Comparison of ENCODE assay signal across 10 cellular contexts in the genomic region with DNA sequence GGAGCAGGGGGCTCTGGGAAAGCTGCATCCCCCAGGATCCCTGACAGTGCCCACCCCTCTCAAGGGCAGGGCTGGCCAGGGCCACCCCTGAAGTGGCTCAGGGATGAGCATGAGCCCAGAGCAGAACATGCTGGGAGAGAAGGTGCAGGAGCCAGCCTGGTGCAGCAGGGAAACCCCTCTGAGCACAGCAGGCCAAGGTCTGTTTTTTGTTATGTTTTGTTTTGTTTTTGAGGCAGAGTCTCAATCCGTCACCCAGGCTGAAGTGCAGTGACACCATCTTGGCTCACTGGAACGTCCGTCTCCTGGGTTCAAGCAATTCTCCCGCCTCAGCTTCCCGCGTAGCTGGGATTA. TPM values are rescaled to one million over a fixed set of nuclear protein-coding genes. Genes with fewer than 3 reads are reported as not detected.
DNase-seq lines count a peak whose midpoint lies in the region; ATAC-seq and TF ChIP-seq lines count a peak whose summit lies in the region.
"Had no signal": no experiment of that assay in that cellular context is flagged by ENCODE, and none has a peak within 500 bp of the region (broad histone marks: within the 10 kb centered on the region; RNA-seq: fewer than 3 reads in every experiment).

No MANE protein-coding gene starts in this region.

- peaks cover under 1 to 23% (median 19%) of the 10 kb centered on the region in 7 donors for H3K27me3 ChIP-seq in heart right ventricle
- peaks cover 10% of the 10 kb centered on the region for H3K27me3 ChIP-seq in adipocyte (replicated peaks; ENCODE audit: control insufficient read depth, insufficient read depth, low read length)
- H3K27me3 ChIP-seq in vagina = no peaks in the 10 kb centered on the region

- peaks cover 0 to 2% (median 0%) of the 10 kb centered on the region in 7 donors for H3K9me3 Mint-ChIP-seq in naive B cell

- H3K27ac Mint-ChIP-seq in naive B cell = peak overlapping the region in 5 of 6 donors; percentile 47 to 65 (median 63)

- TF ChIP-seq CTCF in heart right ventricle (IDR thresholded peaks at IDR 0.05) = no peak
- TF ChIP-seq CTCF in vagina (IDR thresholded peaks at IDR 0.05) = no peak

- no peaks in the 10 kb centered on the region for H3K9me3 ChIP-seq in heart right ventricle
- no peaks in the 10 kb centered on the region for H3K9me3 ChIP-seq in adipocyte (ENCODE audit: control insufficient read depth, low read length)
- H3K9me3 ChIP-seq in vagina = no peaks in the 10 kb centered on the region

- H3K36me3 Mint-ChIP-seq in naive B cell = no peaks in the 10 kb centered on the region

- H3K36me3 ChIP-seq in heart right ventricle = peaks cover 0 to 4% (median 0%) of the 10 kb centered on the region in 9 donors
- H3K36me3 ChIP-seq in adipocyte (ENCODE audit: control insufficient read depth, insufficient read depth, low read length, severe bottlenecking) = no peaks in the 10 kb centered on the region
- H3K36me3 ChIP-seq in vagina = no peaks in the 10 kb centered on the region

- peak overlapping the region; percentile 68 to 90 (median 81) for H3K4me3 Mint-ChIP-seq in naive B cell

- H3K27ac ChIP-seq in heart right ventricle (peak overlapping the region in 5 of 10 donors; percentile 70 to 90 (median 83)), vagina (peak overlapping the region; percentile 84)

- WGBS in heart right ventricle, 2 donors = 90 to 91% methylated on average over 6 of the region's 6 CpGs

- ATAC-seq in heart right ventricle = peak in 1 of 8 donors; percentile 15
- ATAC-seq in left ventricle myocardium superior = no peak
- no peak for ATAC-seq in naive B cell (ENCODE audit: low read depth in 2 of 2)

- intact Hi-C loops in heart right ventricle (cut with DNase I) = loop anchor here in 3 of 10 donors (1.0 to 2.0 kb wide), 2 partner anchors 31 to 32 kb away; partner anchors contain the start of gene LMF2 (in 3 of the 3)
- intact Hi-C loops in left ventricle myocardium superior (cut with micrococcal nuclease) = no loop called here
- intact Hi-C loops in vagina (cut with DNase I) = no loop called here

- H3K4me1 Mint-ChIP-seq in naive B cell = peaks cover 35 to 57% (median 50%) of the 10 kb centered on the region in 3 donors

- DNase-seq in heart right ventricle (no peak), left ventricle myocardium superior (no peak), adipocyte (ENCODE audit: low read depth) (no peak), naive B cell (no peak), vagina (ENCODE audit: extremely low spot score in 2 of 2) (no peak), RKO (ENCODE audit: low spot score) (no peak), ecto neural progenitor cell (ENCODE audit: low spot score) (no peak), erythroblast (lab: John Stamatoyannopoulos, UW) (no peak)

- peaks cover 0 to 9% (median 6%) of the 10 kb centered on the region in 3 donors for H3K27me3 Mint-ChIP-seq in naive B cell

- H3K4me1 ChIP-seq in heart right ventricle (peaks cover 22 to 42% (median 40%) of the 10 kb centered on the region in 9 donors), adipocyte (ENCODE audit: control insufficient read depth, insufficient read depth, low read length) (peaks cover 14% of the 10 kb centered on the region), vagina (peaks cover 45% of the 10 kb centered on the region)

- peak overlapping the region; percentile 86 for H3K9ac ChIP-seq in adipocyte (ENCODE audit: low read length)

- TF ChIP-seq POLR2A in vagina (IDR thresholded peaks at IDR 0.05) = no peak
- no peak for TF ChIP-seq POLR2A in erythroblast (IDR thresholded peaks at IDR 0.05; ENCODE audit: low read length)

- peak overlapping the region in 9 of 10 donors; percentile 80 to 98 (median 85) for H3K4me3 ChIP-seq in heart right ventricle
- peak overlapping the region; percentile 84 for H3K4me3 ChIP-seq in adipocyte (ENCODE audit: low read length)
- H3K4me3 ChIP-seq in vagina = peak overlapping the region; percentile 89 to 98

RNA-seq across cellular contexts. Expression of gene SBF1, which starts 0.8 kb away (rescaled TPM):
- total RNA-seq in heart right ventricle = 10 to 100 TPM; 41.0 to 73.0 (median 49.7) TPM
- polyA plus RNA-seq in heart right ventricle = 10 to 100 TPM; 43.2 to 48.6 TPM
- total RNA-seq in left ventricle myocardium superior = 55.5 TPM
- polyA plus RNA-seq in naive B cell (ENCODE audit: low read depth in 6 of 6) = 10 to 100 TPM in 4 of 6 donors, 1 to 10 TPM in 2; 6.9 to 26.6 (median 11.4) TPM
- total RNA-seq in vagina = 37.3 TPM

RNA-seq across cellular contexts. Expression of gene ADM2, which starts 5.7 kb away (rescaled TPM):
- total RNA-seq in heart right ventricle (under 1 TPM in 3 of 10 donors, not detected in 7; 0.09 to 0.53 (median 0.15) TPM), left ventricle myocardium superior (not detected), vagina (not detected)
- polyA plus RNA-seq in heart right ventricle (under 1 TPM; 0.07 to 0.29 TPM), naive B cell (ENCODE audit: low read depth in 6 of 6) (under 1 TPM in 3 of 6 donors, not detected in 3; 0.08 to 0.86 (median 0.20) TPM)

RNA-seq across cellular contexts. Expression of gene MIOX, which starts 11.0 kb away (rescaled TPM):
- total RNA-seq in heart right ventricle (not detected), left ventricle myocardium superior (not detected), vagina (not detected)
- polyA plus RNA-seq in heart right ventricle (not detected), naive B cell (ENCODE audit: low read depth in 6 of 6) (not detected)
- total RNA-seq: HT1080, lung had no signal

RNA-seq across cellular contexts. Expression of gene LMF2, which starts 31.9 kb away (rescaled TPM):
- total RNA-seq in heart right ventricle (10 to 100 TPM; 18.8 to 37.5 (median 22.9) TPM), left ventricle myocardium superior (27.6 TPM), vagina (57.0 TPM)
- polyA plus RNA-seq in heart right ventricle (10 to 100 TPM; 40.4 to 42.5 TPM), naive B cell (ENCODE audit: low read depth in 6 of 6) (10 to 100 TPM in 3 of 6 donors, 1 to 10 TPM in 3; 6.4 to 20.9 (median 10.1) TPM)

RNA-seq across cellular contexts. Expression of gene NCAPH2, which starts 32.4 kb away (rescaled TPM):
- total RNA-seq in heart right ventricle = 10 to 100 TPM; 21.7 to 31.9 (median 26.2) TPM
- polyA plus RNA-seq in heart right ventricle = 10 to 100 TPM; 38.0 to 54.8 TPM
- total RNA-seq in left ventricle myocardium superior = 30.6 TPM
- polyA plus RNA-seq in naive B cell (ENCODE audit: low read depth in 6 of 6) = 10 to 100 TPM; 33.9 to 43.3 (median 37.6) TPM
- 45.7 TPM for total RNA-seq in vagina
